Comparison of ENCODE assay signal across 1 cellular context in genomic region chr17:74752415-74752814, GRCh38.
A peak's percentile ranks its signal among the peaks of the same experiment; 100 is the strongest.
TF ChIP-seq lines count a peak whose summit lies in the region.

No MANE protein-coding gene starts in this region.

TF ChIP-seq in IMR-90, 13 proteins besides CTCF, POLR2A, EP300 and RAD21:
- TF ChIP-seq CEBPB (IDR thresholded peaks at IDR 0.05; ENCODE audit: low read depth, low read length) (0 out of 2 replicates have a peak, but pooled peaks have one; percentile 19), RFX5 (IDR thresholded peaks at IDR 0.05; ENCODE audit: low read depth, low read length) (no peak)
